In the genomic region with DNA sequence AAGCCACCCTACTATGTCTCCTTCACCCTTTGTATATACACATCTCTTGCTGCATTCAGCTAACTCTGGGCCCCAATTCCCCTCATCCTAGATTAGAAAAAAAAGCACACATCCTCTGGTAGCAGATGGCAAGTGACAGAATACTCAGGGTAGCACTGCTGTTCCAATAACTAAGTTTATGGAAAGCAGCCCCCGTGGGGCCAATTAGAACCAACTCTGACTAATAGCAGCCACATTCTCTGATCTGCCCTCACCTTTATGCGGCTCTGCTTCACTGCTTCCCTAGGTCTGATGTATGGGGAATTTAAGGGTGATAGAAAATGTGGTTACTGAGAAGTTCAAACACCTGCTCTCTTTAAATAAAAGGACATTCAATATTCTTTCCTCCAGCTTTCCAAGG, we compare ENCODE assay signal across 16 cellular contexts.
"Had no signal": no experiment of that assay in that cellular context is flagged by ENCODE, and none has a peak within 500 bp of the region (broad histone marks: within the 10 kb centered on the region; RNA-seq: fewer than 3 reads in every experiment).

No MANE protein-coding gene starts in this region.

- H3K27me3 Mint-ChIP-seq: naive thymus-derived CD8-positive, alpha-beta T cell had no signal

- H3K27ac Mint-ChIP-seq: naive thymus-derived CD8-positive, alpha-beta T cell had no signal

- H3K4me1 Mint-ChIP-seq: naive thymus-derived CD8-positive, alpha-beta T cell had no signal

- H3K79me2 ChIP-seq: parathyroid adenoma had no signal

- H3K27ac ChIP-seq: breast epithelium, parathyroid adenoma, tibial artery, vagina had no signal

- DNase-seq: activated CD4-positive, alpha-beta T cell treated with anti-CD3 and anti-CD28 coated beads, Interleukin-2, amount 50 U/mL, for 1 hour; activated CD8-positive, alpha-beta memory T cell treated with anti-CD3 and anti-CD28 coated beads for 24 hours; activated naive CD4-positive, alpha-beta T cell; activated T-cell treated with anti-CD3 and anti-CD28 coated beads for 4 hours; anterior cingulate cortex; cerebellar nuclear complex; effector memory CD4-positive, alpha-beta T cell; foreskin fibroblast; kidney glomerular epithelial cell; naive thymus-derived CD8-positive, alpha-beta T cell; stimulated activated CD4-positive, alpha-beta T cell treated with anti-CD3 and anti-CD28 coated beads, Interleukin-12 subunit alpha, Interleukin-12 subunit beta, amount 100 ng/mL, for 4 hours; stimulated activated CD4-positive, alpha-beta T cell treated with anti-CD3 and anti-CD28 coated beads, Interleukin-2, amount 100 ng/mL, for 24 hours; tibial artery had no signal

- H3K4me3 ChIP-seq: breast epithelium, tibial artery, vagina had no signal

- H3K9me3 ChIP-seq: breast epithelium, tibial artery, vagina had no signal

- H3K4me1 ChIP-seq: breast epithelium, tibial artery, vagina had no signal

- H3K27me3 ChIP-seq: breast epithelium, tibial artery, vagina had no signal

- H3K36me3 Mint-ChIP-seq: naive thymus-derived CD8-positive, alpha-beta T cell had no signal

- H2AFZ ChIP-seq: parathyroid adenoma had no signal

- H3K36me3 ChIP-seq: breast epithelium, tibial artery, vagina had no signal

- ATAC-seq: naive thymus-derived CD8-positive, alpha-beta T cell had no signal

- H3K4me3 Mint-ChIP-seq: naive thymus-derived CD8-positive, alpha-beta T cell had no signal
